ENCODE assay signal across 18 cellular contexts in genomic region chr9:13186774-13187173, GRCh38.
"Had no signal": no experiment of that assay in that cellular context is flagged by ENCODE, and none has a peak within 500 bp of the region (broad histone marks: within the 10 kb centered on the region; RNA-seq: fewer than 3 reads in every experiment).

No MANE protein-coding gene starts in this region.

- H3K4me1 ChIP-seq: colonic mucosa, esophagus squamous epithelium, testis, transverse colon had no signal

- H3K9me3 ChIP-seq: colonic mucosa, esophagus squamous epithelium, mucosa of descending colon, neutrophil, testis, transverse colon had no signal

- H3K4me2 ChIP-seq: smooth muscle cell had no signal

- H3K4me3 Mint-ChIP-seq: naive thymus-derived CD8-positive, alpha-beta T cell; stimulated activated naive CD8-positive, alpha-beta T cell treated with anti-CD3 and anti-CD28 coated beads, Interleukin-15, Interleukin-2, amounts not matched to agents 100 ng/mL and 50 ng/mL, for 24 hours had no signal

- H3K27ac ChIP-seq: colonic mucosa, esophagus squamous epithelium, neutrophil, testis, transverse colon had no signal

- H3K9me3 Mint-ChIP-seq: stimulated activated naive CD8-positive, alpha-beta T cell treated with anti-CD3 and anti-CD28 coated beads, Interleukin-15, Interleukin-2, amounts not matched to agents 100 ng/mL and 50 ng/mL, for 24 hours had no signal

- H3K4me1 Mint-ChIP-seq: naive thymus-derived CD8-positive, alpha-beta T cell had no signal

- H3K27me3 ChIP-seq: colonic mucosa, esophagus squamous epithelium, neutrophil, testis, transverse colon had no signal

- ATAC-seq: left colon; mucosa of descending colon; naive thymus-derived CD8-positive, alpha-beta T cell had no signal

- H3K27me3 Mint-ChIP-seq: naive thymus-derived CD8-positive, alpha-beta T cell; stimulated activated naive CD8-positive, alpha-beta T cell treated with anti-CD3 and anti-CD28 coated beads, Interleukin-15, Interleukin-2, amounts not matched to agents 100 ng/mL and 50 ng/mL, for 24 hours had no signal

- H3K4me3 ChIP-seq: colonic mucosa, esophagus squamous epithelium, mucosa of descending colon, smooth muscle cell, testis, transverse colon had no signal

- H3K27ac Mint-ChIP-seq: naive thymus-derived CD8-positive, alpha-beta T cell; stimulated activated naive CD8-positive, alpha-beta T cell treated with anti-CD3 and anti-CD28 coated beads, Interleukin-15, Interleukin-2, amounts not matched to agents 100 ng/mL and 50 ng/mL, for 24 hours had no signal

- H3K36me3 ChIP-seq: colonic mucosa, neutrophil, transverse colon had no signal

- DNase-seq: cerebellar nuclear complex; colonic mucosa; dermis blood vessel endothelial cell; esophagus squamous epithelium; foreskin melanocyte; head of caudate nucleus; hippocampal formation; left colon; mammary epithelial cell; mucosa of descending colon; naive thymus-derived CD8-positive, alpha-beta T cell; posterior cingulate gyrus; stimulated activated CD4-positive, alpha-beta T cell treated with anti-CD3 and anti-CD28 coated beads, Interleukin-2, amount 100 ng/mL, for 48 hours; testis; transverse colon had no signal

- H3K36me3 Mint-ChIP-seq: naive thymus-derived CD8-positive, alpha-beta T cell had no signal
